18 cellular contexts compared by ENCODE assay signal in genomic region chr11:28117712-28118111, GRCh38. TPM values are rescaled to one million over a fixed set of nuclear protein-coding genes. Genes with fewer than 3 reads are reported as not detected.
A peak's percentile ranks its signal among the peaks of the same experiment; 100 is the strongest.
DNase-seq lines count a peak whose midpoint lies in the region; ATAC-seq, FAIRE-seq and TF ChIP-seq lines count a peak whose summit lies in the region.
"Had no signal": no experiment of that assay in that cellular context is flagged by ENCODE, and none has a peak within 500 bp of the region (broad histone marks: within the 10 kb centered on the region; RNA-seq: fewer than 3 reads in every experiment).

No MANE protein-coding gene starts in this region.

- H3K79me2 ChIP-seq in ACC112 (ENCODE audit: control insufficient read depth, insufficient read depth, low read length, unreplicated experiment), result peaks cover 13% of the 10 kb centered on the region
- H3K79me2 ChIP-seq in mammary epithelial cell (ENCODE audit: insufficient read depth, low read length), result peaks cover 16% of the 10 kb centered on the region

- H3K27ac ChIP-seq in ACC112 (ENCODE audit: low read depth, low read length) (peak overlapping the region; percentile 5; the same call in 1 of the 2 replicates), mammary epithelial cell (ENCODE audit: insufficient read depth, low read depth, low read length) (no peak overlapping the region)

- in situ Hi-C loops in mammary epithelial cell (cut with MboI; ENCODE audit: low sequenced_read_pairs in 2 of 2), result loop anchor here in 1 of 2 donors (25.0 kb wide), 1 partner anchor 570 kb away; no protein-coding TSS in a partner anchor

- H3K9me3 Mint-ChIP-seq in nephron progenitor cell, result no peaks in the 10 kb centered on the region
- H3K9me3 Mint-ChIP-seq: CD4-positive, CD25-positive, alpha-beta regulatory T cell had no signal

- H3K9me3 ChIP-seq in mammary epithelial cell (replicated peaks; ENCODE audit: insufficient read depth, low read length), result no peaks in the 10 kb centered on the region

- no peaks in the 10 kb centered on the region for H4K20me1 ChIP-seq in mammary epithelial cell (ENCODE audit: insufficient read depth, low read length)

- ATAC-seq in HG03135 (IDR thresholded peaks at IDR 0.05; ENCODE audit: unreplicated experiment), result no peak
- ATAC-seq: HCT116 had no signal

- DNase-seq in H54 (ENCODE audit: insufficient read length, low spot score), result no peak
- peak; percentile 3 for DNase-seq in mammary epithelial cell
- no peak for DNase-seq in nephron progenitor cell
- no peak for DNase-seq in NOMO-1 treated with DMSO at 0.1 percent for 48 hours (lab: John Stamatoyannopoulos, UW; ENCODE audit: unreplicated experiment)
- no peak for DNase-seq in erythroblast (lab: John Stamatoyannopoulos, UW)
- no peak for DNase-seq in RPMI8226
- DNase-seq: CD4-positive, CD25-positive, alpha-beta regulatory T cell; EL; Kasumi-1; MM.1S; NCI-H1092; NCI-H1436; NCI-H2029; NCI-H2227 treated with DMSO at 0.1 percent for 48 hours; NCI-H510A had no signal

- H3K36me3 ChIP-seq in ACC112 (ENCODE audit: insufficient read depth, low read length) (no peaks in the 10 kb centered on the region; the same call in 1 of the 2 replicates), mammary epithelial cell (ENCODE audit: insufficient read depth, low read length) (peaks cover 9% of the 10 kb centered on the region)

- no peak overlapping the region for H3K9ac ChIP-seq in mammary epithelial cell (ENCODE audit: insufficient read depth, low read length)

- H3K27me3 Mint-ChIP-seq in nephron progenitor cell (ENCODE audit: low read depth, poor library complexity), result no peaks in the 10 kb centered on the region
- H3K27me3 Mint-ChIP-seq: CD4-positive, CD25-positive, alpha-beta regulatory T cell had no signal

- CTCF ChIA-PET in mammary epithelial cell (lab: Charles Lee; ENCODE audit: low non-redundant PET), result no interaction called here

- peaks cover 19% of the 10 kb centered on the region for H3K36me3 Mint-ChIP-seq in nephron progenitor cell (ENCODE audit: low read depth)

- H2AFZ ChIP-seq in ACC112 (ENCODE audit: low read length, unreplicated experiment) (no peak overlapping the region), mammary epithelial cell (ENCODE audit: low read depth, low read length) (no peak overlapping the region)

- TF ChIP-seq CTCF in mammary epithelial cell (conservative IDR thresholded peaks at IDR 0.05 in 1 of 2, IDR thresholded peaks at IDR 0.05 in 1 of 2; ENCODE audit: extremely low read depth in 1 of 2, insufficient read depth in 1 of 2, low read depth in 1 of 2, low read length in 2 of 2), result no peak
- TF ChIP-seq CTCF in nephron progenitor cell (IDR thresholded peaks at IDR 0.05), result no peak

- no TSS peak for BruUV-seq in mammary epithelial cell (replicated peaks; lab: Mats Ljungman, UMichigan)

- FAIRE-seq in H54 (lab: Jason Lieb, UNC), result peak; percentile 20

- no peak overlapping the region for H3K4me3 Mint-ChIP-seq in nephron progenitor cell
- H3K4me3 Mint-ChIP-seq: CD4-positive, CD25-positive, alpha-beta regulatory T cell had no signal

- peaks cover 17% of the 10 kb centered on the region for H3K4me1 Mint-ChIP-seq in nephron progenitor cell

- no peak overlapping the region for H3K4me3 ChIP-seq in ACC112 (ENCODE audit: low read depth, low read length)
- no peak overlapping the region for H3K4me3 ChIP-seq in mammary epithelial cell (replicated peaks in 1 of 3; ENCODE audit: insufficient read depth in 1 of 3, low read depth in 2 of 3, low read length in 3 of 3)

- H3K4me2 ChIP-seq in mammary epithelial cell (ENCODE audit: insufficient read depth, low read depth, low read length), result no peak overlapping the region

- H3K27me3 ChIP-seq in ACC112 (ENCODE audit: insufficient read depth, low read length), result no peaks in the 10 kb centered on the region
- no peaks in the 10 kb centered on the region for H3K27me3 ChIP-seq in mammary epithelial cell (ENCODE audit: insufficient read depth, low read length)

- H3K4me1 ChIP-seq in ACC112 (ENCODE audit: control insufficient read depth, insufficient read depth, low read length, unreplicated experiment), result peaks cover 10% of the 10 kb centered on the region
- no peaks in the 10 kb centered on the region for H3K4me1 ChIP-seq in mammary epithelial cell (ENCODE audit: insufficient read depth, low read length)

- WGBS in mammary epithelial cell (ENCODE audit: low coverage, missing lambda C conversion rate), result 100% methylated on average over 4 of the region's 4 CpGs

- intact Hi-C loops in mammary epithelial cell (cut with micrococcal nuclease), result no loop called here

- dilution Hi-C loops in mammary epithelial cell (cut with HindIII; ENCODE audit: low sequenced_read_pairs), result no loop called here

- peak overlapping the region; percentile 86 for H3K27ac Mint-ChIP-seq in nephron progenitor cell
- H3K27ac Mint-ChIP-seq: CD4-positive, CD25-positive, alpha-beta regulatory T cell had no signal

- TF ChIP-seq POLR2A in H54 (IDR thresholded peaks at IDR 0.05; ENCODE audit: low read depth, low read length) (no peak), erythroblast (IDR thresholded peaks at IDR 0.05; ENCODE audit: low read length) (no peak)

RNA-seq across cellular contexts. Expression of gene METTL15, which starts 9.5 kb away (rescaled TPM):
- total RNA-seq in mammary epithelial cell, result 10 to 100 TPM; 17.2 to 17.9 TPM
- polyA plus RNA-seq in mammary epithelial cell, result 6.5 TPM
- 8.3 TPM for polyA minus RNA-seq in mammary epithelial cell

RNA-seq across cellular contexts. Expression of gene KIF18A, which starts 9.8 kb away (rescaled TPM):
- 10 to 100 TPM in 1 of 2 donors, 1 to 10 TPM in 1; 1.0 to 11.6 TPM for total RNA-seq in mammary epithelial cell
- polyA plus RNA-seq in mammary epithelial cell, result 6.8 TPM
- 2.1 TPM for polyA minus RNA-seq in mammary epithelial cell
